In the genomic region with DNA sequence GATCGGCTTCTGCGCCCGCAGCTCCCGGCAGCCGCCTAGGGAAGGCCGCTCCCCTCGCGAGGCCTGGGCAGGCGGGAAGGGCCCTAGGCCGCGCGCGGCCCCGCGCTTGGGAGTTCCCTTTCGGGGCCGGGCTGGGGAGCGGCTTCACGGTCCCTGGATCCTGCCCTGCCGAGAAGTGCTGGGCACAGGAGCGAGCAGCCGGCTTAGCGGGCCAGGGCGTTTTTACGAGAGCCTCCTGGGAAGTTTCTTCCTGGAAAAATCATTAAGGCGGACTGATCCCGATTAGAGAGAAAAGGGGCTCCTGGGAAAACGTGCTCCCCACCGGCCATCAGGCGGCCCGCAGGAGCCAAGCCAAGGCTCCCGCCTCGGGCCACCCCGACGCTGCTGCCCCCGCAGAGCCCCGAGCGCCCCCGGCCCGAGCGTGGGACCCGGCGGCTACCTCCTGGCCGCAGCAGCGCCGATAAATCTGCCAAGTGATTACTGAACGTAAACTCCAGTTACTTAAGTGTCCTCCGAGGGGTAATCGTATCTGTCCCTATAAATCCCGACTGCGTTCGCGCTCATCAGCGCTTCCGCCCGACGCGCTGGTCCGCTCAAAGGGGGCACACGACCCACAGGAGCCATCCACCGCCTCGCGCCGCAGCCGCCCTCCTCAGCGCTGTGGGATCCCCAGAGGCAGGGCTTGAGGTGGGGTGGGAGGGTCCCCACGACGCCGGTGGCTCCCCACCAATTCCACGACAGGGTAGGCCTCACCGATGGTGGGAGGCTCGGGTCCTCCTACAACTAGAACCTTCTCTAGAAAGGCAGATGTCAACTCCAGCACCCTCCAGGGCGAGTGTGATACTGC, we compare ENCODE assay signal across 9 cellular contexts. TPM values are rescaled to one million over a fixed set of nuclear protein-coding genes. Genes with fewer than 3 reads are reported as not detected.
DNase-seq lines count a peak whose midpoint lies in the region; ATAC-seq lines count a peak whose summit lies in the region.
"Had no signal": no experiment of that assay in that cellular context is flagged by ENCODE, and none has a peak within 500 bp of the region (broad histone marks: within the 10 kb centered on the region; RNA-seq: fewer than 3 reads in every experiment).

No MANE protein-coding gene starts in this region.

- intact Hi-C loops in activated CD4-positive, alpha-beta T cell treated with anti-CD3 and anti-CD28 coated beads for 36 hours (cut with DNase I, micrococcal nuclease): loop anchor here in 1 of 2 experiments (2.0 kb wide), 1 partner anchor 14 kb away; no protein-coding TSS in a partner anchor
- intact Hi-C loops in activated T-helper 1 cell treated with anti-CD3 and anti-CD28 coated beads, Interleukin-12 subunit alpha, Interleukin-12 subunit beta, Interleukin-2, Interleukin-4 antibody, amounts not matched to agents 30 ng/mL and 10 ng/mL and 1 ng/mL, durations not matched to agents 14 hours and 24 hours and 36 hours (cut with micrococcal nuclease): no loop called here

- CTCF ChIA-PET in activated CD4-positive, alpha-beta T cell treated with anti-CD3 and anti-CD28 coated beads for 36 hours (lab: Charles Lee): no interaction called here

- POLR2A ChIA-PET in activated CD4-positive, alpha-beta T cell treated with anti-CD3 and anti-CD28 coated beads for 36 hours (lab: Charles Lee): no interaction called here

- peaks cover 17% of the 10 kb centered on the region for H3K4me1 Mint-ChIP-seq in activated CD4-positive, alpha-beta T cell treated with anti-CD3 and anti-CD28 coated beads for 36 hours
- peaks cover 17% of the 10 kb centered on the region for H3K4me1 Mint-ChIP-seq in activated T-helper 1 cell treated with anti-CD3 and anti-CD28 coated beads, Interleukin-12 subunit alpha, Interleukin-12 subunit beta, Interleukin-2, Interleukin-4 antibody, amounts not matched to agents 30 ng/mL and 10 ng/mL and 1 ng/mL, durations not matched to agents 14 hours and 24 hours and 36 hours (ENCODE audit: low read depth)
- peaks cover 16 to 20% of the 10 kb centered on the region in 2 donors for H3K4me1 Mint-ChIP-seq in immature natural killer cell

- peaks cover 7% of the 10 kb centered on the region for H3K36me3 Mint-ChIP-seq in activated CD4-positive, alpha-beta T cell treated with anti-CD3 and anti-CD28 coated beads for 36 hours (ENCODE audit: low read depth)
- H3K36me3 Mint-ChIP-seq in activated T-helper 1 cell treated with anti-CD3 and anti-CD28 coated beads, Interleukin-12 subunit alpha, Interleukin-12 subunit beta, Interleukin-2, Interleukin-4 antibody, amounts not matched to agents 30 ng/mL and 10 ng/mL and 1 ng/mL, durations not matched to agents 14 hours and 24 hours and 36 hours (ENCODE audit: low read depth): peaks cover 4% of the 10 kb centered on the region
- H3K36me3 Mint-ChIP-seq in immature natural killer cell: peaks cover 0 to 14% (median 4%) of the 10 kb centered on the region in 3 donors

- H3K27ac ChIP-seq in temporal lobe (ENCODE audit: low read depth, low read length): peak overlapping the region; percentile 78

- peak overlapping the region; percentile 65 for H3K27ac Mint-ChIP-seq in activated CD4-positive, alpha-beta T cell treated with anti-CD3 and anti-CD28 coated beads for 36 hours
- peak overlapping the region; percentile 90 for H3K27ac Mint-ChIP-seq in activated T-helper 1 cell treated with anti-CD3 and anti-CD28 coated beads, Interleukin-12 subunit alpha, Interleukin-12 subunit beta, Interleukin-2, Interleukin-4 antibody, amounts not matched to agents 30 ng/mL and 10 ng/mL and 1 ng/mL, durations not matched to agents 14 hours and 24 hours and 36 hours
- peak overlapping the region in 5 of 6 donors; percentile 31 to 71 (median 49) for H3K27ac Mint-ChIP-seq in immature natural killer cell

- H3K9me3 Mint-ChIP-seq in activated CD4-positive, alpha-beta T cell treated with anti-CD3 and anti-CD28 coated beads for 36 hours (ENCODE audit: low read depth): peaks cover 4% of the 10 kb centered on the region
- H3K9me3 Mint-ChIP-seq in activated T-helper 1 cell treated with anti-CD3 and anti-CD28 coated beads, Interleukin-12 subunit alpha, Interleukin-12 subunit beta, Interleukin-2, Interleukin-4 antibody, amounts not matched to agents 30 ng/mL and 10 ng/mL and 1 ng/mL, durations not matched to agents 14 hours and 24 hours and 36 hours: peaks cover 13% of the 10 kb centered on the region
- H3K9me3 Mint-ChIP-seq in immature natural killer cell: peaks cover 9 to 17% (median 15%) of the 10 kb centered on the region in 6 donors

- no peak for ATAC-seq in activated CD4-positive, alpha-beta T cell treated with anti-CD3 and anti-CD28 coated beads for 36 hours
- ATAC-seq in HG03139 (IDR thresholded peaks at IDR 0.05; ENCODE audit: unreplicated experiment) (no peak), GM19035 (IDR thresholded peaks at IDR 0.05; ENCODE audit: unreplicated experiment) (no peak), HG03432 (IDR thresholded peaks at IDR 0.05; ENCODE audit: unreplicated experiment) (no peak)

- H3K27me3 Mint-ChIP-seq in activated CD4-positive, alpha-beta T cell treated with anti-CD3 and anti-CD28 coated beads for 36 hours: peaks cover 57% of the 10 kb centered on the region
- H3K27me3 Mint-ChIP-seq in activated T-helper 1 cell treated with anti-CD3 and anti-CD28 coated beads, Interleukin-12 subunit alpha, Interleukin-12 subunit beta, Interleukin-2, Interleukin-4 antibody, amounts not matched to agents 30 ng/mL and 10 ng/mL and 1 ng/mL, durations not matched to agents 14 hours and 24 hours and 36 hours (ENCODE audit: insufficient read depth): peaks cover 62% of the 10 kb centered on the region
- peaks cover 43 to 62% (median 57%) of the 10 kb centered on the region in 3 donors for H3K27me3 Mint-ChIP-seq in immature natural killer cell (ENCODE audit: low read depth in 3 of 3)

- no peak for DNase-seq in activated CD4-positive, alpha-beta T cell treated with anti-CD3 and anti-CD28 coated beads for 36 hours
- DNase-seq in activated CD4-positive, alpha-beta T cell treated with anti-CD3 and anti-CD28 coated beads, Interleukin-2, amount 50 U/mL, for 48 hours: no peak
- DNase-seq in activated T-helper 1 cell treated with anti-CD3 and anti-CD28 coated beads, Interleukin-12 subunit alpha, Interleukin-12 subunit beta, Interleukin-2, Interleukin-4 antibody, amounts not matched to agents 30 ng/mL and 10 ng/mL and 1 ng/mL, durations not matched to agents 14 hours and 24 hours and 36 hours (ENCODE audit: low spot score): no peak
- DNase-seq in immature natural killer cell: no peak
- DNase-seq: stimulated activated CD4-positive, alpha-beta T cell treated with anti-CD3 and anti-CD28 coated beads, Interleukin-1b, Interleukin-23, amount 100 ng/mL, for 48 hours had no signal

- peak overlapping the region; percentile 69 for H3K4me3 Mint-ChIP-seq in activated CD4-positive, alpha-beta T cell treated with anti-CD3 and anti-CD28 coated beads for 36 hours
- peak overlapping the region; percentile 73 for H3K4me3 Mint-ChIP-seq in activated T-helper 1 cell treated with anti-CD3 and anti-CD28 coated beads, Interleukin-12 subunit alpha, Interleukin-12 subunit beta, Interleukin-2, Interleukin-4 antibody, amounts not matched to agents 30 ng/mL and 10 ng/mL and 1 ng/mL, durations not matched to agents 14 hours and 24 hours and 36 hours
- peak overlapping the region; percentile 69 to 90 (median 80) for H3K4me3 Mint-ChIP-seq in immature natural killer cell

RNA-seq across cellular contexts. Expression of a gene that starts 2.8 kb away (rescaled TPM):
- total RNA-seq in activated CD4-positive, alpha-beta T cell treated with anti-CD3 and anti-CD28 coated beads for 36 hours: not detected
- total RNA-seq in activated T-helper 1 cell treated with anti-CD3 and anti-CD28 coated beads, Interleukin-12 subunit alpha, Interleukin-12 subunit beta, Interleukin-2, Interleukin-4 antibody, amounts not matched to agents 30 ng/mL and 10 ng/mL and 1 ng/mL, durations not matched to agents 14 hours and 24 hours and 36 hours: not detected in 2 replicates
- polyA plus RNA-seq in immature natural killer cell: not detected
- 2.0 TPM for total RNA-seq in temporal lobe

RNA-seq across cellular contexts. Expression of a gene that starts 12.8 kb away (rescaled TPM):
- not detected for total RNA-seq in activated CD4-positive, alpha-beta T cell treated with anti-CD3 and anti-CD28 coated beads for 36 hours
- total RNA-seq in activated T-helper 1 cell treated with anti-CD3 and anti-CD28 coated beads, Interleukin-12 subunit alpha, Interleukin-12 subunit beta, Interleukin-2, Interleukin-4 antibody, amounts not matched to agents 30 ng/mL and 10 ng/mL and 1 ng/mL, durations not matched to agents 14 hours and 24 hours and 36 hours: 0.08 and 0.10 TPM in 2 replicates
- not detected for polyA plus RNA-seq in immature natural killer cell
- 4.4 TPM for total RNA-seq in temporal lobe
